In genomic region chr17:79213305-79213704, GRCh38 we compare ENCODE assay signal across 26 cellular contexts.
"Had no signal": no experiment of that assay in that cellular context is flagged by ENCODE, and none has a peak within 500 bp of the region (broad histone marks: within the 10 kb centered on the region; RNA-seq: fewer than 3 reads in every experiment).

No MANE protein-coding gene starts in this region.

- H3K9me3 ChIP-seq: Peyer's patch had no signal

- H3K36me3 Mint-ChIP-seq: activated naive CD8-positive, alpha-beta T cell had no signal

- H3K4me3 Mint-ChIP-seq: activated CD4-positive, alpha-beta memory T cell treated with anti-CD3 and anti-CD28 coated beads, Interleukin-2, amount 10 ng/mL, durations not matched to agents 7 days and 5 days; activated CD4-positive, alpha-beta T cell treated with anti-CD3 and anti-CD28 coated beads for 36 hours; activated naive CD4-positive, alpha-beta T cell treated with anti-CD3 and anti-CD28 coated beads for 36 hours; activated naive CD8-positive, alpha-beta T cell; activated T-helper 17 cell treated with anti-CD3 and anti-CD28 coated beads, Interleukin-2, amount 50 U/mL, for 72 hours; T-helper 1 cell treated with Interleukin-12 subunit alpha and Interleukin-12 subunit beta and Interleukin-4 antibody, amounts not matched to agents 30 μg/mL and 1 μg/mL, for 36 hours had no signal

- H3K4me3 ChIP-seq: cardiac muscle cell, Peyer's patch had no signal

- H3K36me3 ChIP-seq: brain microvascular endothelial cell, cardiac muscle cell, Peyer's patch had no signal

- ATAC-seq: activated CD4-positive, alpha-beta T cell treated with anti-CD3 and anti-CD28 coated beads for 36 hours; activated T-helper 17 cell treated with anti-CD3 and anti-CD28 coated beads, Interleukin-2, amount 50 U/mL, for 72 hours had no signal

- H3K27me3 ChIP-seq: cardiac muscle cell, Peyer's patch had no signal

- H3K9me3 Mint-ChIP-seq: activated CD4-positive, alpha-beta memory T cell treated with anti-CD3 and anti-CD28 coated beads, Interleukin-2, amount 10 ng/mL, durations not matched to agents 7 days and 5 days; activated naive CD4-positive, alpha-beta T cell treated with anti-CD3 and anti-CD28 coated beads for 36 hours; activated T-helper 17 cell treated with anti-CD3 and anti-CD28 coated beads, Interleukin-2, amount 50 U/mL, for 72 hours; T-helper 1 cell treated with Interleukin-12 subunit alpha and Interleukin-12 subunit beta and Interleukin-4 antibody, amounts not matched to agents 30 μg/mL and 1 μg/mL, for 36 hours had no signal

- H3K4me1 ChIP-seq: Peyer's patch had no signal

- H3K4me1 Mint-ChIP-seq: activated CD4-positive, alpha-beta memory T cell treated with anti-CD3 and anti-CD28 coated beads, Interleukin-2, amount 10 ng/mL, durations not matched to agents 7 days and 5 days; activated CD4-positive, alpha-beta T cell treated with anti-CD3 and anti-CD28 coated beads for 36 hours; activated T-helper 17 cell treated with anti-CD3 and anti-CD28 coated beads, Interleukin-2, amount 50 U/mL, for 72 hours had no signal

- H3K27ac Mint-ChIP-seq: activated CD4-positive, alpha-beta memory T cell treated with anti-CD3 and anti-CD28 coated beads, Interleukin-2, amount 10 ng/mL, durations not matched to agents 7 days and 5 days; activated CD4-positive, alpha-beta T cell treated with anti-CD3 and anti-CD28 coated beads for 36 hours; activated naive CD4-positive, alpha-beta T cell treated with anti-CD3 and anti-CD28 coated beads for 36 hours; activated naive CD8-positive, alpha-beta T cell; activated T-helper 17 cell treated with anti-CD3 and anti-CD28 coated beads, Interleukin-2, amount 50 U/mL, for 72 hours; T-helper 1 cell treated with Interleukin-12 subunit alpha and Interleukin-12 subunit beta and Interleukin-4 antibody, amounts not matched to agents 30 μg/mL and 1 μg/mL, for 36 hours had no signal

- H3K27ac ChIP-seq: brain microvascular endothelial cell, cardiac muscle cell, Peyer's patch, RWPE1 had no signal

- DNase-seq: activated CD4-positive, alpha-beta memory T cell treated with anti-CD3 and anti-CD28 coated beads, Interleukin-2, amount 10 ng/mL, durations not matched to agents 7 days and 5 days; activated CD4-positive, alpha-beta T cell treated with anti-CD3 and anti-CD28 coated beads for 36 hours; activated CD4-positive, alpha-beta T cell treated with anti-CD3 and anti-CD28 coated beads, Interleukin-2, amount 50 U/mL, for 1 hour; activated CD4-positive, CD25-positive, alpha-beta regulatory T cell; activated gamma-delta T cell; activated naive CD4-positive, alpha-beta T cell treated with anti-CD3 and anti-CD28 coated beads for 36 hours; activated T-cell treated with anti-CD3 and anti-CD28 coated beads for 4 hours; activated T-cell treated with anti-CD3 and anti-CD28 coated beads, Interleukin-2, amount 50 U/mL, for 48 hours; amygdala; brain microvascular endothelial cell; Kasumi-1; KBM-7; NCI-H1105 treated with DMSO at 0.1 percent for 48 hours; NCI-H1436 treated with DMSO at 0.1 percent for 48 hours; NCI-H187 treated with DMSO at 0.1 percent for 48 hours; NCI-H2171; NCI-H446 treated with DMSO at 0.1 percent for 48 hours; NCI-H524 treated with DMSO at 0.1 percent for 48 hours; NCI-H748 treated with DMSO at 0.1 percent for 48 hours; Peyer's patch; SHP77 had no signal
